ENCODE assay signal across 8 cellular contexts in genomic region chr4:39181905-39182638, GRCh38. TPM values are rescaled to one million over a fixed set of nuclear protein-coding genes. Genes with fewer than 3 reads are reported as not detected.
DNase-seq lines count a peak whose midpoint lies in the region; ATAC-seq and TF ChIP-seq lines count a peak whose summit lies in the region.

Gene WDR19, plus strand, starts transcription at chr4:39182529. Its CDS starts 29 bp downstream, at chr4:39182558.

- ATAC-seq in HG03442 (IDR thresholded peaks at IDR 0.05; ENCODE audit: unreplicated experiment): peak; percentile 97

- H3K27ac ChIP-seq in colonic mucosa: peak within 1 kb of the TSS; percentile 51
- peak within 1 kb of the TSS; percentile 70 for H3K27ac ChIP-seq in layer of hippocampus (ENCODE audit: low read depth, low read length)

- POLR2A ChIA-PET in BJ (lab: Charles Lee): no interaction called here

- H3K27me3 ChIP-seq in BJ (ENCODE audit: control insufficient read depth, insufficient read depth, low read length) (no peaks in the 10 kb centered on the region), colonic mucosa (no peaks in the 10 kb centered on the region), layer of hippocampus (ENCODE audit: control insufficient read depth, insufficient read depth, low read length) (no peaks in the 10 kb centered on the region)

- H3K9me3 ChIP-seq in colonic mucosa: no peaks in the 10 kb centered on the region

- H3K4me3 ChIP-seq in BJ (ENCODE audit: low read depth, low read length): peak within 1 kb of the TSS; percentile 57
- H3K4me3 ChIP-seq in colonic mucosa: peak within 1 kb of the TSS; percentile 67

- peak within 1 kb of the TSS; percentile 66 to 77 for H3K9ac ChIP-seq in colonic mucosa (ENCODE audit: low read depth in 2 of 2, low read length in 2 of 2)

- CTCF ChIA-PET in BJ (lab: Yijun Ruan, JAX): interaction anchor here (0.6 to 1.9 kb wide), 6 partner anchors 10 to 752 kb away, joined by 3 to 11 read pairs (median 4); no protein-coding TSS in a partner anchor

- intact Hi-C loops in colonic mucosa (cut with DNase I): no loop called here

- TF ChIP-seq CTCF in BJ (IDR thresholded peaks at IDR 0.05; ENCODE audit: insufficient read depth, low read depth, low read length) (peak; percentile 71), colonic mucosa (IDR thresholded peaks at IDR 0.05) (peak; percentile 22)

- H3K36me3 ChIP-seq in BJ (ENCODE audit: control insufficient read depth, insufficient read depth, low read length) (no peaks in the 10 kb centered on the region; the same call in 1 of the 2 replicates), colonic mucosa (no peaks in the 10 kb centered on the region)

- peaks cover 4% of the 10 kb centered on the region for H3K4me1 ChIP-seq in colonic mucosa

- peak; percentile 99 for DNase-seq in BJ (ENCODE audit: low read depth)
- DNase-seq in GM19238 (ENCODE audit: insufficient read length, low spot score): peak; percentile 89
- DNase-seq in NCI-H524 (lab: John Stamatoyannopoulos, UW): peak; percentile 99
- peak; percentile 98 for DNase-seq in activated CD4-positive, alpha-beta T cell treated with anti-CD3 and anti-CD28 coated beads for 4 hours
- peak; percentile 99 for DNase-seq in colonic mucosa
- DNase-seq in stimulated activated CD4-positive, alpha-beta T cell treated with anti-CD3 and anti-CD28 coated beads, Interleukin-1b, Interleukin-23, amount 100 ng/mL, for 4 hours (ENCODE audit: low read depth in 2 of 2): peak; percentile 95 to 96

RNA-seq across cellular contexts. Expression of gene WDR19, which starts in this region (rescaled TPM):
- 21.4 and 30.2 TPM in 2 replicates for polyA plus RNA-seq in BJ (2011; rRNA removed)
- polyA minus RNA-seq in BJ (2011; rRNA and poly(A)+ RNA removed): 11.1 and 11.4 TPM in 2 replicates
- 10 to 100 TPM in 1 of 2 donors, 1 to 10 TPM in 1; 8.1 to 11.7 TPM for total RNA-seq in colonic mucosa

Comparison
In these comparisons a context has a peak if more than half of its experiments do, and no peak if none do; other contexts are left out.
1. Peak in every context shown above with its lines: DNase-seq, ATAC-seq, H3K4me3 ChIP-seq and H3K27ac ChIP-seq.